ENCODE assay signal across 1 cellular context in genomic region chr5:134003957-134004625, GRCh38.
TF ChIP-seq lines count a peak whose summit lies in the region.

No MANE protein-coding gene starts in this region.

TF ChIP-seq in K562, 482 proteins besides CTCF, POLR2A, EP300 and RAD21 (continued from another document and continues in another):
- TF ChIP-seq PRDM10 (IDR thresholded peaks at IDR 0.05; ENCODE audit: partially characterized antibody): no peak
- TF ChIP-seq ZNF778 (CRISPR knock-in tag; IDR thresholded peaks at IDR 0.05): no peak
- no peak for TF ChIP-seq CHD1 (IDR thresholded peaks at IDR 0.05; ENCODE audit: low read length)
- TF ChIP-seq PKNOX1 (IDR thresholded peaks at IDR 0.05): no peak
- peak; percentile 37 for TF ChIP-seq CTBP1 (IDR thresholded peaks at IDR 0.05; ENCODE audit: borderline replicate concordance)
- TF ChIP-seq ZNF274 (IDR thresholded peaks at IDR 0.05; ENCODE audit: borderline replicate concordance, low read depth, low read length): no peak
- TF ChIP-seq PCBP1 (IDR thresholded peaks at IDR 0.05; ENCODE audit: low read depth, low read length, poor library complexity, severe bottlenecking): no peak
- no peak for TF ChIP-seq SOX6 (IDR thresholded peaks at IDR 0.05)
- no peak for TF ChIP-seq ZBTB43 (CRISPR knock-in tag; IDR thresholded peaks at IDR 0.05)
- no peak for TF ChIP-seq NCOA6 (IDR thresholded peaks at IDR 0.05)
- no peak for TF ChIP-seq KAT8 (IDR thresholded peaks at IDR 0.05; ENCODE audit: low read depth)
- no peak for TF ChIP-seq SLC30A9 (CRISPR knock-in tag; IDR thresholded peaks at IDR 0.05)
- TF ChIP-seq ZFP36 (IDR thresholded peaks at IDR 0.05; ENCODE audit: low read depth, low read length, partially characterized antibody): no peak
- no peak for TF ChIP-seq RNF2 (IDR thresholded peaks at IDR 0.05)
- no peak for TF ChIP-seq HDAC1 (IDR thresholded peaks at IDR 0.05)
- TF ChIP-seq ZNF57 (CRISPR knock-in tag; IDR thresholded peaks at IDR 0.05): no peak
- TF ChIP-seq ZNF174 (CRISPR knock-in tag; IDR thresholded peaks at IDR 0.05): no peak
- TF ChIP-seq ZFP91 (CRISPR knock-in tag; IDR thresholded peaks at IDR 0.05): no peak
- no peak for TF ChIP-seq ZHX1 (conservative IDR thresholded peaks at IDR 0.05; ENCODE audit: low read length)
- TF ChIP-seq ZNF655 (CRISPR knock-in tag; IDR thresholded peaks at IDR 0.05): no peak
- TF ChIP-seq SP1 (CRISPR knock-in tag; IDR thresholded peaks at IDR 0.05): 0 out of 2 replicates have a peak, but pooled peaks have one; percentile 30
- TF ChIP-seq NR4A1 (CRISPR knock-in tag; IDR thresholded peaks at IDR 0.05): no peak
- TF ChIP-seq NR4A1 (tag; IDR thresholded peaks at IDR 0.05): no peak
- TF ChIP-seq FOSL1 (tag; conservative IDR thresholded peaks at IDR 0.05): no peak
- no peak for TF ChIP-seq CREBBP (IDR thresholded peaks at IDR 0.05; ENCODE audit: low read depth, low read length)
- TF ChIP-seq GTF2E2 (tag; IDR thresholded peaks at IDR 0.05): no peak
- no peak for TF ChIP-seq MLLT1 (IDR thresholded peaks at IDR 0.05)
- TF ChIP-seq PBX2 (CRISPR knock-in tag; IDR thresholded peaks at IDR 0.05; ENCODE audit: low read depth): no peak
- no peak for TF ChIP-seq PBX2 (tag; conservative IDR thresholded peaks at IDR 0.05; ENCODE audit: low read depth)
- TF ChIP-seq TEAD1 (CRISPR knock-in tag; IDR thresholded peaks at IDR 0.05): peak in 1 of 2 experiments; percentile 60; a peak in 1 of 4 replicates
- no peak for TF ChIP-seq ZKSCAN3 (CRISPR knock-in tag; IDR thresholded peaks at IDR 0.05)
- no peak for TF ChIP-seq RBM25 (IDR thresholded peaks at IDR 0.05; ENCODE audit: low read depth, low read length, severe bottlenecking)
- no peak for TF ChIP-seq XRCC5 (IDR thresholded peaks at IDR 0.05; ENCODE audit: low read depth, low read length)
- no peak for TF ChIP-seq HNRNPUL1 (IDR thresholded peaks at IDR 0.05; ENCODE audit: low read length)
- TF ChIP-seq RBFOX2 (IDR thresholded peaks at IDR 0.05; ENCODE audit: low read depth, low read length): no peak; the same call in 1 of the 2 replicates
- TF ChIP-seq FOXJ2 (tag; IDR thresholded peaks at IDR 0.05): no peak
- TF ChIP-seq KLF13 (tag; IDR thresholded peaks at IDR 0.05; ENCODE audit: borderline replicate concordance, low read depth): no peak
- TF ChIP-seq MAX (CRISPR knock-in tag; IDR thresholded peaks at IDR 0.05): peak; percentile 68
- TF ChIP-seq SIX5 (IDR thresholded peaks at IDR 0.05; ENCODE audit: borderline replicate concordance in 1 of 2, insufficient read depth in 1 of 2, low read depth in 1 of 2, low read length in 2 of 2): no peak
- no peak for TF ChIP-seq NR2F6 (CRISPR knock-in tag; IDR thresholded peaks at IDR 0.05)
- no peak for TF ChIP-seq BACH1 (tag; IDR thresholded peaks at IDR 0.05)
- no peak; the same call in 1 of the 2 replicates for TF ChIP-seq STAG1 (CRISPR knock-in tag; IDR thresholded peaks at IDR 0.05; ENCODE audit: borderline replicate concordance)
- no peak for TF ChIP-seq ZSCAN29 (IDR thresholded peaks at IDR 0.05)
- TF ChIP-seq ZNF41 (CRISPR knock-in tag; conservative IDR thresholded peaks at IDR 0.05): no peak
- no peak for TF ChIP-seq PATZ1 (CRISPR knock-in tag; IDR thresholded peaks at IDR 0.05; ENCODE audit: borderline replicate concordance)
- no peak for TF ChIP-seq ARID1B (IDR thresholded peaks at IDR 0.05)
- TF ChIP-seq ZBTB7A (IDR thresholded peaks at IDR 0.05; ENCODE audit: borderline replicate concordance, control insufficient read depth, low read depth, low read length): no peak
- TF ChIP-seq ETV1 (tag; conservative IDR thresholded peaks at IDR 0.05; ENCODE audit: low read depth): no peak
- TF ChIP-seq ZNF311 (CRISPR knock-in tag; IDR thresholded peaks at IDR 0.05): no peak
- no peak for TF ChIP-seq HOXB6 (CRISPR knock-in tag; IDR thresholded peaks at IDR 0.05; ENCODE audit: borderline replicate concordance)
- TF ChIP-seq FOS (IDR thresholded peaks at IDR 0.05; ENCODE audit: extremely low read depth, insufficient read length): no peak
